Comparison of ENCODE assay signal across 8 cellular contexts in the genomic region with DNA sequence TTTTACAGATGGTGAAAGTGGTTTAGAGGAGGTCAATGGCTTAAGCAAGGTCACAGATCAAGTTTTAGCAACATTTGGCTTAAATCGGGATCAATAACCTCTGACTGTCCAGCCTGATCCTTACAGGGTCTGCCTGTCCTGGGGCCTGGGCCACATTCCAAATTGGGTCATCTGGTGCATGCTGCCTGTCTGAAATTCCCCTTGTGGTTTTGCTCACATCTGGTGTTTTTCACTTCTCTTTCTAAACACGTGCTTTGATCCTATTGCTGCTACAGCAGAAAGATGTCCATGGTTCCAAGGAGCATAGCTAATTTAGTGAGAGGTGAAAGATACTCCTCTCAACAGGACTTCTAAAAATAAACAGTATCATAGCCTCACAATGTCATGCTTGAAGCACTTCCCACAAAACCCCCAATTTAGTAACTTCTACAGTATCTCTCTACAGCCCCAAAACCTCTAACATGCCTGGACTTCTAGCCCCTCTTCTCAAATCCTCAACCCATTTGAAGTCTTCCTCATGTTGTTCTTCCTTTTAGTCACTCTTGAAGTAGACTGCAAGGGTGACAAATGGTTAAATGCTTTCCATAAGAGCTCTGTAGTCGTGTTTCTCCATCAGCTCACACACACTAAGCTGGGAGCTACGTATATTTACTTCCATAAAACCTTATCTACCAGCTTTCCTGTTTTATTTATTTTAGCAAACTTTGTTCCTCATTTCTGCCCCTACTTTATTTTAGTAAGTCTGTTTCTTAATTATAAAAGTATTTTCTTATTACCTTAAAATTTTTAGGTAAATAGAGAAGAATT. TPM values are rescaled to one million over a fixed set of nuclear protein-coding genes. Genes with fewer than 3 reads are reported as not detected.
DNase-seq lines count a peak whose midpoint lies in the region; ATAC-seq and TF ChIP-seq lines count a peak whose summit lies in the region.
"Not testable (repeated sequence)": the region's sequence is repeated elsewhere in the genome, so short reads cannot be mapped to it uniquely, and the experiment has no call there.

No MANE protein-coding gene starts in this region.

- intact Hi-C loops in right lobe of liver (cut with DNase I): not testable (repeated sequence)

- H3K27ac Mint-ChIP-seq in stimulated activated memory B cell treated with anti-CD40 and anti-IgM and Interleukin-4, amounts not matched to agents 10 μg/mL and 1 μg/mL and 100 μg/mL, for 72 hours: peak overlapping the region; percentile 14

- not testable (repeated sequence) for H3K36me3 ChIP-seq in right lobe of liver

- not testable (repeated sequence) for TF ChIP-seq POLR2A in right lobe of liver (IDR thresholded peaks at IDR 0.05)

- H3K27ac ChIP-seq in right lobe of liver: not testable (repeated sequence)

- not testable (repeated sequence) for H3K9me3 ChIP-seq in right lobe of liver

- not testable (repeated sequence) for H3K4me3 ChIP-seq in right lobe of liver

- H3K4me1 ChIP-seq in right lobe of liver: not testable (repeated sequence)

- DNase-seq in GM10266 (ENCODE audit: extremely low spot score) (peak; percentile 4), RPMI8226 (peak; percentile 53), epidermal melanocyte (ENCODE audit: insufficient read length, low spot score) (peak; percentile 10), right lobe of liver (peak; percentile 79 to 87 (median 84))

- H3K4me1 Mint-ChIP-seq in stimulated activated memory B cell treated with anti-CD40 and anti-IgM and Interleukin-4, amounts not matched to agents 10 μg/mL and 1 μg/mL and 100 μg/mL, for 72 hours: peaks cover 33% of the 10 kb centered on the region

- H3K4me3 Mint-ChIP-seq in stimulated activated memory B cell treated with anti-CD40 and anti-IgM and Interleukin-4, amounts not matched to agents 10 μg/mL and 1 μg/mL and 100 μg/mL, for 72 hours: not testable (repeated sequence)

- 9% methylated on average over 2 of the region's 4 CpGs for WGBS in right lobe of liver (ENCODE audit: insufficient coverage, low coverage, low lambda C conversion rate, missing lambda C conversion rate)

- H3K36me3 Mint-ChIP-seq in stimulated activated memory B cell treated with anti-CD40 and anti-IgM and Interleukin-4, amounts not matched to agents 10 μg/mL and 1 μg/mL and 100 μg/mL, for 72 hours: not testable (repeated sequence)

- ATAC-seq in GM19372 (IDR thresholded peaks at IDR 0.05; ENCODE audit: low read depth, unreplicated experiment) (peak; percentile 43), HG02678 (IDR thresholded peaks at IDR 0.05; ENCODE audit: unreplicated experiment) (peak; percentile 67), HG03460 (IDR thresholded peaks at IDR 0.05; ENCODE audit: unreplicated experiment) (peak; percentile 58), right lobe of liver (peak; percentile 81 to 90 (median 86))
- peak; percentile 90 for ATAC-seq in stimulated activated memory B cell treated with anti-CD40 and anti-IgM and Interleukin-4, amounts not matched to agents 10 μg/mL and 1 μg/mL and 100 μg/mL, for 72 hours

- H3K27me3 ChIP-seq in right lobe of liver: not testable (repeated sequence)

- TF ChIP-seq CTCF in GM10266 (IDR thresholded peaks at IDR 0.05; ENCODE audit: control insufficient read depth, insufficient read depth, low read depth, missing control alignments); right lobe of liver (IDR thresholded peaks at IDR 0.05): not testable (repeated sequence)

- H3K27me3 Mint-ChIP-seq in stimulated activated memory B cell treated with anti-CD40 and anti-IgM and Interleukin-4, amounts not matched to agents 10 μg/mL and 1 μg/mL and 100 μg/mL, for 72 hours: not testable (repeated sequence)

- H3K9me3 Mint-ChIP-seq in stimulated activated memory B cell treated with anti-CD40 and anti-IgM and Interleukin-4, amounts not matched to agents 10 μg/mL and 1 μg/mL and 100 μg/mL, for 72 hours: not testable (repeated sequence)

RNA-seq across cellular contexts. Expression of gene NOTCH2, which starts 48.1 kb away (rescaled TPM):
- 10 to 100 TPM; 32.4 to 75.2 (median 49.0) TPM for total RNA-seq in right lobe of liver

RNA-seq across cellular contexts. Expression of gene SEC22B, which starts 58.7 kb away (rescaled TPM):
- 10 to 100 TPM; 17.3 to 26.8 (median 20.8) TPM for total RNA-seq in right lobe of liver

Comparison
In these comparisons a context has a peak if more than half of its experiments do, and no peak if none do; other contexts are left out.
1. DNase-seq: peak in every context shown above with its lines; median percentile 84 in right lobe of liver; 53 in RPMI8226; 10 in epidermal melanocyte; 4 in GM10266.